ENCODE assay signal across 26 cellular contexts in genomic region chr10:28429045-28429444, GRCh38.
"Had no signal": no experiment of that assay in that cellular context is flagged by ENCODE, and none has a peak within 500 bp of the region (broad histone marks: within the 10 kb centered on the region; RNA-seq: fewer than 3 reads in every experiment).

No MANE protein-coding gene starts in this region.

- H3K27ac Mint-ChIP-seq: immature natural killer cell; natural killer cell; stimulated activated naive B cell treated with anti-CD40 and anti-IgM and Interleukin-4, amounts not matched to agents 10 μg/mL and 1 μg/mL and 100 μg/mL, for 72 hours; stimulated activated naive CD8-positive, alpha-beta T cell treated with anti-CD3 and anti-CD28 coated beads, Interleukin-15, Interleukin-2, amounts not matched to agents 100 ng/mL and 50 ng/mL, for 24 hours had no signal

- H3K27ac ChIP-seq: coronary artery, lower lobe of right lung, ovary, psoas muscle, skin epidermis, spleen, thoracic aorta, tibial nerve, upper lobe of left lung had no signal

- FAIRE-seq: endometrium, frontal cortex, urothelium cell line had no signal

- DNase-seq: dermis blood vessel endothelial cell; effector memory CD4-positive, alpha-beta T cell; hypothalamus; immature natural killer cell; islet precursor cell; kidney glomerular epithelial cell; left ventricle myocardium superior; lower lobe of right lung; natural killer cell; occipital lobe; ovary; posterior cingulate gyrus; psoas muscle; right cardiac atrium; spleen; stimulated activated CD4-positive, alpha-beta T cell treated with anti-CD3 and anti-CD28 coated beads, Interleukin-2, amount 100 ng/mL, for 48 hours; stimulated activated naive B cell treated with anti-CD40 and anti-IgM and Interleukin-4, amounts not matched to agents 10 μg/mL and 1 μg/mL and 100 μg/mL, for 72 hours; upper lobe of left lung had no signal

- H3K4me3 ChIP-seq: coronary artery, lower lobe of right lung, ovary, psoas muscle, skin epidermis, spleen, thoracic aorta, tibial nerve, upper lobe of left lung had no signal

- H3K9me3 Mint-ChIP-seq: immature natural killer cell; natural killer cell; stimulated activated naive CD8-positive, alpha-beta T cell treated with anti-CD3 and anti-CD28 coated beads, Interleukin-15, Interleukin-2, amounts not matched to agents 100 ng/mL and 50 ng/mL, for 24 hours had no signal

- H3K9me3 ChIP-seq: lower lobe of right lung, ovary, psoas muscle, thoracic aorta, tibial nerve, upper lobe of left lung had no signal

- H3K36me3 Mint-ChIP-seq: immature natural killer cell; natural killer cell; stimulated activated naive B cell treated with anti-CD40 and anti-IgM and Interleukin-4, amounts not matched to agents 10 μg/mL and 1 μg/mL and 100 μg/mL, for 72 hours had no signal

- H3K4me1 ChIP-seq: psoas muscle had no signal

- ATAC-seq: left ventricle myocardium superior; lower lobe of right lung; natural killer cell; psoas muscle; right cardiac atrium; stimulated activated naive B cell treated with anti-CD40 and anti-IgM and Interleukin-4, amounts not matched to agents 10 μg/mL and 1 μg/mL and 100 μg/mL, for 72 hours had no signal

- H3K36me3 ChIP-seq: lower lobe of right lung, ovary, spleen, thoracic aorta, tibial nerve, upper lobe of left lung had no signal

- H3K27me3 ChIP-seq: ovary, spleen, tibial nerve, upper lobe of left lung had no signal

- H3K4me3 Mint-ChIP-seq: immature natural killer cell; natural killer cell; stimulated activated naive B cell treated with anti-CD40 and anti-IgM and Interleukin-4, amounts not matched to agents 10 μg/mL and 1 μg/mL and 100 μg/mL, for 72 hours; stimulated activated naive CD8-positive, alpha-beta T cell treated with anti-CD3 and anti-CD28 coated beads, Interleukin-15, Interleukin-2, amounts not matched to agents 100 ng/mL and 50 ng/mL, for 24 hours had no signal
